In genomic region chr18:11849279-11849678, GRCh38 we compare ENCODE assay signal across 11 cellular contexts. TPM values are rescaled to one million over a fixed set of nuclear protein-coding genes. Genes with fewer than 3 reads are reported as not detected.
A peak's percentile ranks its signal among the peaks of the same experiment; 100 is the strongest.
DNase-seq lines count a peak whose midpoint lies in the region; ATAC-seq and TF ChIP-seq lines count a peak whose summit lies in the region.
"Had no signal": no experiment of that assay in that cellular context is flagged by ENCODE, and none has a peak within 500 bp of the region (broad histone marks: within the 10 kb centered on the region; RNA-seq: fewer than 3 reads in every experiment).

No MANE protein-coding gene starts in this region.

- peaks cover 34% of the 10 kb centered on the region for H3K4me1 Mint-ChIP-seq in nephron
- H3K4me1 Mint-ChIP-seq in activated CD4-positive, alpha-beta memory T cell treated with anti-CD3 and anti-CD28 coated beads, Interleukin-2, amount 10 ng/mL, durations not matched to agents 7 days and 5 days = peaks cover 27% of the 10 kb centered on the region

- H3K27ac Mint-ChIP-seq in nephron = peak overlapping the region in 1 of 3 experiments; percentile 92
- no peak overlapping the region for H3K27ac Mint-ChIP-seq in activated CD4-positive, alpha-beta memory T cell treated with anti-CD3 and anti-CD28 coated beads, Interleukin-2, amount 10 ng/mL, durations not matched to agents 7 days and 5 days

- ATAC-seq in heart right ventricle (no peak), HG03039 (IDR thresholded peaks at IDR 0.05; ENCODE audit: unreplicated experiment) (no peak)

- H3K36me3 ChIP-seq in heart right ventricle (peaks cover 0 to 13% (median 0%) of the 10 kb centered on the region in 9 donors), colonic mucosa (no peaks in the 10 kb centered on the region), uterus (no peaks in the 10 kb centered on the region)
- H3K36me3 ChIP-seq: Peyer's patch had no signal

- no peak for TF ChIP-seq POLR2A in uterus (IDR thresholded peaks at IDR 0.05)

- no peak overlapping the region for H3K4me3 ChIP-seq in heart right ventricle
- H3K4me3 ChIP-seq in colonic mucosa = no peak overlapping the region
- H3K4me3 ChIP-seq in uterus = no peak overlapping the region

- H3K9me3 Mint-ChIP-seq in nephron = no peaks in the 10 kb centered on the region
- no peaks in the 10 kb centered on the region for H3K9me3 Mint-ChIP-seq in activated CD4-positive, alpha-beta memory T cell treated with anti-CD3 and anti-CD28 coated beads, Interleukin-2, amount 10 ng/mL, durations not matched to agents 7 days and 5 days
- H3K9me3 Mint-ChIP-seq: activated CD4-positive, alpha-beta T cell treated with anti-CD3 and anti-CD28 coated beads, Interleukin-2, amount 10 ng/mL, durations not matched to agents 7 days and 5 days had no signal

- H3K36me3 Mint-ChIP-seq in nephron (ENCODE audit: low read depth) = no peaks in the 10 kb centered on the region
- peaks cover 10% of the 10 kb centered on the region for H3K36me3 Mint-ChIP-seq in activated CD4-positive, alpha-beta memory T cell treated with anti-CD3 and anti-CD28 coated beads, Interleukin-2, amount 10 ng/mL, durations not matched to agents 7 days and 5 days (ENCODE audit: low read depth)

- 85 to 98% methylated on average over 7 of the region's 7 CpGs for WGBS in heart right ventricle, 2 donors

- peak overlapping the region; percentile 57 to 100 (median 59) for H3K4me3 Mint-ChIP-seq in nephron
- no peak overlapping the region for H3K4me3 Mint-ChIP-seq in activated CD4-positive, alpha-beta memory T cell treated with anti-CD3 and anti-CD28 coated beads, Interleukin-2, amount 10 ng/mL, durations not matched to agents 7 days and 5 days

- no peaks in the 10 kb centered on the region for H3K9me3 ChIP-seq in heart right ventricle
- H3K9me3 ChIP-seq in colonic mucosa = no peaks in the 10 kb centered on the region
- H3K9me3 ChIP-seq in uterus = no peaks in the 10 kb centered on the region
- H3K9me3 ChIP-seq: Peyer's patch had no signal

- intact Hi-C loops in heart right ventricle (cut with DNase I) (loop anchor here in 1 of 10 donors (10.0 kb wide), 1 partner anchor 146 kb away; no protein-coding TSS in a partner anchor), cardiac septum (cut with DNase I) (no loop called here), colonic mucosa (cut with DNase I) (no loop called here), uterus (cut with DNase I; ENCODE audit: low total_unique reads) (no loop called here)

- H3K27me3 Mint-ChIP-seq in nephron (ENCODE audit: low read depth) = peaks cover 4% of the 10 kb centered on the region
- H3K27me3 Mint-ChIP-seq in activated CD4-positive, alpha-beta memory T cell treated with anti-CD3 and anti-CD28 coated beads, Interleukin-2, amount 10 ng/mL, durations not matched to agents 7 days and 5 days = peaks cover 7% of the 10 kb centered on the region

- H3K4me1 ChIP-seq in heart right ventricle = peaks cover 0 to 37% (median 24%) of the 10 kb centered on the region in 9 donors
- peaks cover 13% of the 10 kb centered on the region for H3K4me1 ChIP-seq in colonic mucosa
- no peaks in the 10 kb centered on the region for H3K4me1 ChIP-seq in uterus

- CTCF ChIA-PET in activated CD4-positive, alpha-beta memory T cell treated with anti-CD3 and anti-CD28 coated beads, Interleukin-2, amount 10 ng/mL, durations not matched to agents 7 days and 5 days (lab: Charles Lee) = interaction anchor here (1.0 to 1.4 kb wide), 2 partner anchors 9 to 89 kb away, joined by 3 to 4 read pairs; no protein-coding TSS in a partner anchor

- TF ChIP-seq CTCF in heart right ventricle (IDR thresholded peaks at IDR 0.05) (no peak), colonic mucosa (IDR thresholded peaks at IDR 0.05) (no peak), nephron (IDR thresholded peaks at IDR 0.05; ENCODE audit: unreplicated experiment in 3 of 3) (no peak), uterus (IDR thresholded peaks at IDR 0.05) (no peak)

- POLR2A ChIA-PET in activated CD4-positive, alpha-beta memory T cell treated with anti-CD3 and anti-CD28 coated beads, Interleukin-2, amount 10 ng/mL, durations not matched to agents 7 days and 5 days (lab: Charles Lee) = no interaction called here

- H3K27ac ChIP-seq in heart right ventricle = peak overlapping the region; percentile 86 to 99 (median 93)
- peak overlapping the region; percentile 84 for H3K27ac ChIP-seq in colonic mucosa
- H3K27ac ChIP-seq in uterus = peak overlapping the region; percentile 88 to 90

- H3K9ac ChIP-seq in colonic mucosa (ENCODE audit: low read depth in 2 of 2, low read length in 2 of 2) = no peak overlapping the region

- no peaks in the 10 kb centered on the region for H3K27me3 ChIP-seq in heart right ventricle
- H3K27me3 ChIP-seq in colonic mucosa = no peaks in the 10 kb centered on the region
- H3K27me3 ChIP-seq in uterus = no peaks in the 10 kb centered on the region
- H3K27me3 ChIP-seq: Peyer's patch had no signal

- DNase-seq in heart right ventricle (no peak), cardiac septum (ENCODE audit: low spot score) (no peak), colonic mucosa (no peak), uterus (no peak), DMS153 (lab: John Stamatoyannopoulos, UW) (no peak)
- DNase-seq in activated CD4-positive, alpha-beta memory T cell treated with anti-CD3 and anti-CD28 coated beads, Interleukin-2, amount 10 ng/mL, durations not matched to agents 7 days and 5 days = no peak
- DNase-seq: NCI-H2081 treated with DMSO at 0.1 percent for 48 hours had no signal

RNA-seq across cellular contexts. Expression of gene CHMP1B, which starts 1.9 kb away (rescaled TPM):
- 10 to 100 TPM; 30.2 to 53.7 (median 38.3) TPM for total RNA-seq in heart right ventricle
- polyA plus RNA-seq in heart right ventricle = 10 to 100 TPM; 16.3 to 25.5 TPM
- 28.2 TPM for total RNA-seq in cardiac septum
- total RNA-seq in colonic mucosa = 10 to 100 TPM; 42.3 to 80.1 TPM
- total RNA-seq in uterus = 10 to 100 TPM in 3 of 4 donors, 1 to 10 TPM in 1; 8.2 to 65.0 (median 17.5) TPM
- total RNA-seq in activated CD4-positive, alpha-beta memory T cell treated with anti-CD3 and anti-CD28 coated beads, Interleukin-2, amount 10 ng/mL, durations not matched to agents 7 days and 5 days = 10 to 100 TPM; 26.8 to 28.0 TPM

RNA-seq across cellular contexts. Expression of gene MPPE1, which starts 58.8 kb away (rescaled TPM):
- 10 to 100 TPM; 21.2 to 44.5 (median 34.1) TPM for total RNA-seq in heart right ventricle
- polyA plus RNA-seq in heart right ventricle = 10 to 100 TPM; 18.3 to 45.9 TPM
- total RNA-seq in cardiac septum = 39.9 TPM
- 10 to 100 TPM; 36.8 to 47.9 TPM for total RNA-seq in colonic mucosa
- total RNA-seq in uterus = 10 to 100 TPM; 13.6 to 40.9 (median 29.5) TPM
- total RNA-seq in activated CD4-positive, alpha-beta memory T cell treated with anti-CD3 and anti-CD28 coated beads, Interleukin-2, amount 10 ng/mL, durations not matched to agents 7 days and 5 days = 10 to 100 TPM; 51.0 to 54.4 TPM
